Comparison of ENCODE assay signal across 3 cellular contexts in genomic region chr4:73665924-73666323, GRCh38. TPM values are rescaled to one million over a fixed set of nuclear protein-coding genes. Genes with fewer than 3 reads are reported as not detected.
"Had no signal": no experiment of that assay in that cellular context is flagged by ENCODE, and none has a peak within 500 bp of the region (broad histone marks: within the 10 kb centered on the region; RNA-seq: fewer than 3 reads in every experiment).

No MANE protein-coding gene starts in this region.

RNA-seq across cellular contexts. Expression of gene RASSF6, which starts 45.7 kb away (rescaled TPM):
- total RNA-seq: activated CD8-positive, alpha-beta memory T cell treated with anti-CD3 and anti-CD28 coated beads for 36 hours; cardiac septum; left cardiac atrium had no signal
